Comparison of ENCODE assay signal across 24 cellular contexts in genomic region chr12:42030588-42030987, GRCh38.
A peak's percentile ranks its signal among the peaks of the same experiment; 100 is the strongest.
DNase-seq lines count a peak whose midpoint lies in the region; ATAC-seq, FAIRE-seq and TF ChIP-seq lines count a peak whose summit lies in the region.
"Had no signal": no experiment of that assay in that cellular context is flagged by ENCODE, and none has a peak within 500 bp of the region (broad histone marks: within the 10 kb centered on the region; RNA-seq: fewer than 3 reads in every experiment).

No MANE protein-coding gene starts in this region.

- no peak overlapping the region for H2AFZ ChIP-seq in HepG2 (ENCODE audit: low read length)

- H2AK5ac ChIP-seq in mesendoderm (ENCODE audit: low read length) = no peak overlapping the region

- H2BK5ac ChIP-seq in mesendoderm (ENCODE audit: low read length) = no peak overlapping the region

- no peak overlapping the region for H3K18ac ChIP-seq in mesendoderm (ENCODE audit: low read length)

- no peaks in the 10 kb centered on the region for H3K79me1 ChIP-seq in mesendoderm (ENCODE audit: low read length)

- DNase-seq in HepG2 (ENCODE audit: low spot score) (no peak), right lobe of liver (no peak), WTC11 (ENCODE audit: low spot score) (no peak), mesendoderm (peak; percentile 20), left lung (no peak), NCI-H524 (lab: John Stamatoyannopoulos, UW) (no peak)
- DNase-seq: 8988T; ACHN; AML-193; BE2C; CD4-positive, alpha-beta T cell; CD8-positive, alpha-beta memory T cell; DMS53; DMS79 treated with DMSO at 0.1 percent for 48 hours; GF-D8; GOT3; HFFc6 had no signal

- no peaks in the 10 kb centered on the region for H3K27me3 Mint-ChIP-seq in WTC11 (ENCODE audit: low read depth)

- no peak overlapping the region for H3K27ac Mint-ChIP-seq in WTC11
- H3K27ac Mint-ChIP-seq: CD14-positive monocyte; CD4-positive, alpha-beta T cell; CD8-positive, alpha-beta memory T cell; HFFc6 had no signal

- no peaks in the 10 kb centered on the region for H3K36me3 ChIP-seq in HepG2 (replicated peaks in 1 of 2; ENCODE audit: control insufficient read depth in 1 of 2, insufficient read depth in 2 of 2, low read length in 2 of 2)
- no peaks in the 10 kb centered on the region for H3K36me3 ChIP-seq in right lobe of liver
- H3K36me3 ChIP-seq in mesendoderm (ENCODE audit: control insufficient read depth, insufficient read depth, low read length) = no peaks in the 10 kb centered on the region
- H3K36me3 ChIP-seq in left lung = no peaks in the 10 kb centered on the region
- H3K36me3 ChIP-seq: BE2C; BLaER1 treated with 17β-estradiol and CSF1 and Interleukin-3, amounts not matched to agents 10 nM and 100 nM; HAP-1 had no signal

- H4K5ac ChIP-seq in mesendoderm (ENCODE audit: low read length) = no peak overlapping the region

- H3K9me3 Mint-ChIP-seq in WTC11 = no peaks in the 10 kb centered on the region
- H3K9me3 Mint-ChIP-seq: CD4-positive, alpha-beta T cell; CD8-positive, alpha-beta memory T cell; HFFc6 had no signal

- in situ Hi-C loops in HepG2 (cut with HindIII; ENCODE audit: extremely low pct_ligation_motif_present, low pct_unique_long_range_greater_than_20kb) = no loop called here

- H3K4me2 ChIP-seq in HepG2 (ENCODE audit: low read depth, low read length) (no peak overlapping the region), mesendoderm (ENCODE audit: low read length) (no peak overlapping the region)
- H3K4me2 ChIP-seq: A549; BLaER1 treated with 17β-estradiol and CSF1 and Interleukin-3, amounts not matched to agents 10 nM and 100 nM had no signal

- no peak overlapping the region for H2BK120ac ChIP-seq in mesendoderm (ENCODE audit: low read depth, low read length)

- 43% methylated on average over 6 of the region's 6 CpGs for WGBS in HepG2 (ENCODE audit: low lambda C conversion rate)
- 85% methylated on average over 4 of the region's 6 CpGs for WGBS in right lobe of liver (ENCODE audit: insufficient coverage, low coverage, low lambda C conversion rate, missing lambda C conversion rate)
- no CpG with 5 or more reads among the region's 6 CpGs for WGBS in mesendoderm (ENCODE audit: extremely low coverage, insufficient coverage, low lambda C conversion rate)

- TF ChIP-seq EP300 in HepG2 (IDR thresholded peaks at IDR 0.05; ENCODE audit: low read depth in 2 of 2, low read length in 2 of 2) (no peak), HepG2 (CRISPR knock-in tag; IDR thresholded peaks at IDR 0.05; ENCODE audit: borderline replicate concordance) (no peak)

- CTCF ChIA-PET in HepG2 (lab: Yijun Ruan, JAX; ENCODE audit: low intra/inter-chr PET ratio, low total read pairs) (no interaction called here), WTC11 (lab: Charles Lee) (interaction anchor here (0.7 to 0.8 kb wide), 3 partner anchors 25 to 753 kb away, joined by 3 read pairs; no protein-coding TSS in a partner anchor)

- H3K4me1 Mint-ChIP-seq in WTC11 = no peaks in the 10 kb centered on the region
- H3K4me1 Mint-ChIP-seq: CD14-positive monocyte; CD8-positive, alpha-beta memory T cell had no signal

- ATAC-seq in HepG2 (no peak; the same call in 2 of the 3 replicates), right lobe of liver (no peak), WTC11 (no peak), left lung (no peak)
- ATAC-seq: A549 had no signal

- H3K9me3 ChIP-seq in HepG2 (ENCODE audit: low read length) (no peaks in the 10 kb centered on the region), right lobe of liver (no peaks in the 10 kb centered on the region), left lung (no peaks in the 10 kb centered on the region)
- H3K9me3 ChIP-seq: A549, BE2C, HAP-1 had no signal

- no peak overlapping the region for H3K56ac ChIP-seq in mesendoderm (ENCODE audit: low read length)

- TF ChIP-seq RAD21 in HepG2 (CRISPR knock-in tag; IDR thresholded peaks at IDR 0.05) = no peak

- FAIRE-seq in HepG2 (lab: Jason Lieb, UNC) = no peak
- FAIRE-seq: A549, GM12891, GM18507, H54 had no signal

- no peaks in the 10 kb centered on the region for H4K20me1 ChIP-seq in HepG2 (ENCODE audit: insufficient read depth, low read length)
- H4K20me1 ChIP-seq: BLaER1 treated with 17β-estradiol and CSF1 and Interleukin-3, amounts not matched to agents 10 nM and 100 nM had no signal

- TF ChIP-seq CTCF in HepG2 (CRISPR knock-in tag; IDR thresholded peaks at IDR 0.05) = peak; percentile 46
- no peak for TF ChIP-seq CTCF in right lobe of liver (IDR thresholded peaks at IDR 0.05)
- no peak for TF ChIP-seq CTCF in WTC11 (IDR thresholded peaks at IDR 0.05)
- TF ChIP-seq CTCF in left lung (IDR thresholded peaks at IDR 0.05) = no peak

- no peak overlapping the region for H2BK15ac ChIP-seq in mesendoderm (replicated peaks; ENCODE audit: low read depth)

- TF ChIP-seq POLR2A in HepG2 (IDR thresholded peaks at IDR 0.05; ENCODE audit: insufficient read depth in 1 of 2, low read depth in 2 of 2, low read length in 2 of 2) (no peak), right lobe of liver (IDR thresholded peaks at IDR 0.05) (no peak)

- no TSS peak for BruUV-seq in HepG2 (replicated peaks; lab: Mats Ljungman, UMichigan)

- H3K4me3 ChIP-seq in HepG2 (replicated peaks in 1 of 3; ENCODE audit: insufficient read depth in 1 of 3, low read depth in 2 of 3, low read length in 3 of 3) (no peak overlapping the region), right lobe of liver (no peak overlapping the region), mesendoderm (ENCODE audit: low read length) (no peak overlapping the region), left lung (no peak overlapping the region)
- H3K4me3 ChIP-seq: A549; BLaER1 treated with 17β-estradiol and CSF1 and Interleukin-3, amounts not matched to agents 10 nM and 100 nM; HAP-1 had no signal

- H3K4me3 Mint-ChIP-seq in WTC11 = no peak overlapping the region
- H3K4me3 Mint-ChIP-seq: CD14-positive monocyte; CD4-positive, alpha-beta T cell; CD8-positive, alpha-beta memory T cell; HFFc6 had no signal

- H3K27ac ChIP-seq in HepG2 (ENCODE audit: extremely low read length, insufficient read depth, low read length) = no peak overlapping the region
- H3K27ac ChIP-seq in right lobe of liver = no peak overlapping the region
- H3K27ac ChIP-seq in mesendoderm (ENCODE audit: low read depth, low read length) = no peak overlapping the region
- H3K27ac ChIP-seq in left lung = no peak overlapping the region
- H3K27ac ChIP-seq: A549; BLaER1 treated with 17β-estradiol and CSF1 and Interleukin-3, amounts not matched to agents 10 nM and 100 nM had no signal

- H3K9ac ChIP-seq in HepG2 (ENCODE audit: insufficient read depth, low read depth, low read length) = no peak overlapping the region
- H3K9ac ChIP-seq in mesendoderm (ENCODE audit: low read length) = no peak overlapping the region
- H3K9ac ChIP-seq: BLaER1 treated with 17β-estradiol and CSF1 and Interleukin-3, amounts not matched to agents 10 nM and 100 nM had no signal

- intact Hi-C loops in HepG2 (cut with micrococcal nuclease; ENCODE audit: unreplicated experiment) (no loop called here), right lobe of liver (cut with DNase I) (no loop called here), left lung (cut with DNase I) (no loop called here)

- no peaks in the 10 kb centered on the region for H3K4me1 ChIP-seq in HepG2 (ENCODE audit: insufficient read depth, low read length)
- H3K4me1 ChIP-seq in right lobe of liver = no peaks in the 10 kb centered on the region
- peaks cover 2% of the 10 kb centered on the region for H3K4me1 ChIP-seq in mesendoderm (ENCODE audit: control insufficient read depth, low read depth, low read length)
- no peaks in the 10 kb centered on the region for H3K4me1 ChIP-seq in left lung
- H3K4me1 ChIP-seq: A549, BE2C, HAP-1 had no signal

- H3K27me3 ChIP-seq in HepG2 (ENCODE audit: control insufficient read depth in 1 of 2, insufficient read depth in 2 of 2, low read length in 2 of 2) (no peaks in the 10 kb centered on the region), right lobe of liver (no peaks in the 10 kb centered on the region), mesendoderm (ENCODE audit: insufficient read depth, low read length, poor library complexity) (no peaks in the 10 kb centered on the region), left lung (no peaks in the 10 kb centered on the region)
- H3K27me3 ChIP-seq: BE2C; BLaER1 treated with 17β-estradiol and CSF1 and Interleukin-3, amounts not matched to agents 10 nM and 100 nM had no signal

- H3K79me2 ChIP-seq in HepG2 (ENCODE audit: insufficient read depth, low read length) (no peaks in the 10 kb centered on the region), mesendoderm (ENCODE audit: control insufficient read depth, insufficient read depth, low read length) (no peaks in the 10 kb centered on the region)

- no peak overlapping the region for H4K8ac ChIP-seq in mesendoderm (ENCODE audit: low read depth, low read length)

- H3K36me3 Mint-ChIP-seq in WTC11 = no peaks in the 10 kb centered on the region
- H3K36me3 Mint-ChIP-seq: CD14-positive monocyte; CD8-positive, alpha-beta memory T cell had no signal

- POLR2A ChIA-PET in HepG2 (lab: Yijun Ruan, JAX) = no interaction called here
- POLR2A ChIA-PET in WTC11 (lab: Charles Lee) = interaction anchor here (0.6 kb wide), 1 partner anchor 15 kb away, joined by 3 read pairs; no protein-coding TSS in a partner anchor

- no peak overlapping the region for H3K23ac ChIP-seq in mesendoderm (ENCODE audit: low read length)

- H3K4ac ChIP-seq in mesendoderm (ENCODE audit: low read depth, low read length) = no peak overlapping the region

TF ChIP-seq in HepG2, 621 proteins besides CTCF, POLR2A, EP300 and RAD21 (continues in another document):
- TF ChIP-seq ZNF773 (CRISPR knock-in tag; IDR thresholded peaks at IDR 0.05; ENCODE audit: borderline replicate concordance) = no peak

Comparison
In these comparisons a context has a peak if more than half of its experiments do, and no peak if none do; other contexts are left out.
1. Of the 50 proteins assayed by ChIP-seq in both HepG2 and WTC11: peak only in HepG2: CTCF; only in WTC11: PRDM15; in both: none; in neither: 48.